2 cellular contexts compared by ENCODE assay signal in genomic region chr1:235919797-235920475, GRCh38.
A peak's percentile ranks its signal among the peaks of the same experiment; 100 is the strongest.
TF ChIP-seq lines count a peak whose summit lies in the region.

No MANE protein-coding gene starts in this region.

TF ChIP-seq in A549, 52 proteins besides CTCF, POLR2A, EP300 and RAD21 (continued from another document):
- TF ChIP-seq FOSL2 (IDR thresholded peaks at IDR 0.05) (peak; percentile 47), FOSL2 (CRISPR knock-in tag; IDR thresholded peaks at IDR 0.05) (peak; percentile 72), NFE2L2 (conservative IDR thresholded peaks at IDR 0.05; ENCODE audit: low read length) (peak; percentile 47; the same call in 1 of the 2 replicates), MAX (IDR thresholded peaks at IDR 0.05) (peak; percentile 63), USF2 (IDR thresholded peaks at IDR 0.05) (no peak), JUNB (IDR thresholded peaks at IDR 0.05) (peak; percentile 79)
TF ChIP-seq in A549: peak in this region for 8.

TF ChIP-seq in IMR-90, 13 proteins besides CTCF, POLR2A, EP300 and RAD21 (continued from another document):
- TF ChIP-seq RFX5 (IDR thresholded peaks at IDR 0.05; ENCODE audit: low read depth, low read length) (no peak), CEBPB (IDR thresholded peaks at IDR 0.05; ENCODE audit: low read depth, low read length) (no peak), CHD1 (IDR thresholded peaks at IDR 0.05; ENCODE audit: low read depth, low read length) (no peak), FOS (IDR thresholded peaks at IDR 0.05; ENCODE audit: low read depth, low read length) (peak; percentile 43; the same call in 1 of the 2 replicates), BHLHE40 (IDR thresholded peaks at IDR 0.05; ENCODE audit: low read depth, low read length) (no peak)
